8 cellular contexts compared by ENCODE assay signal in genomic region chr1:244049142-244049968, GRCh38. TPM values are rescaled to one million over a fixed set of nuclear protein-coding genes. Genes with fewer than 3 reads are reported as not detected.
A peak's percentile ranks its signal among the peaks of the same experiment; 100 is the strongest.
DNase-seq lines count a peak whose midpoint lies in the region; ATAC-seq and TF ChIP-seq lines count a peak whose summit lies in the region.

No MANE protein-coding gene starts in this region.

- H3K79me2 ChIP-seq in MM.1S (ENCODE audit: low read length): 0 out of 2 replicates have a peak, but pooled peaks cover 3% of the 10 kb centered on the region

- H3K36me3 Mint-ChIP-seq in stimulated activated memory B cell treated with anti-CD40 and anti-IgM and Interleukin-4, amounts not matched to agents 10 μg/mL and 1 μg/mL and 100 μg/mL, for 72 hours: no peaks in the 10 kb centered on the region

- H3K27ac Mint-ChIP-seq in stimulated activated memory B cell treated with anti-CD40 and anti-IgM and Interleukin-4, amounts not matched to agents 10 μg/mL and 1 μg/mL and 100 μg/mL, for 72 hours: no peak overlapping the region

- intact Hi-C loops in dorsolateral prefrontal cortex (cut with DNase I): loop anchor here (1.0 to 10.0 kb wide), 6 partner anchors 135 to 705 kb away; no protein-coding TSS in a partner anchor

- H3K27me3 Mint-ChIP-seq in stimulated activated memory B cell treated with anti-CD40 and anti-IgM and Interleukin-4, amounts not matched to agents 10 μg/mL and 1 μg/mL and 100 μg/mL, for 72 hours: no peaks in the 10 kb centered on the region

- H3K4me1 Mint-ChIP-seq in stimulated activated memory B cell treated with anti-CD40 and anti-IgM and Interleukin-4, amounts not matched to agents 10 μg/mL and 1 μg/mL and 100 μg/mL, for 72 hours: peaks cover 23% of the 10 kb centered on the region

- no peak overlapping the region for H3K27ac ChIP-seq in MM.1S (ENCODE audit: low read length)
- H3K27ac ChIP-seq in dorsolateral prefrontal cortex: peak overlapping the region; percentile 65 to 99 (median 95)
- H3K27ac ChIP-seq in lung (ENCODE audit: low read depth in 1 of 2, low read length in 1 of 2): peak overlapping the region; percentile 78 to 93

- H3K27me3 ChIP-seq in MM.1S (replicated peaks; ENCODE audit: insufficient read depth, low read length) (0 out of 2 replicates have a peak, but pooled peaks cover 15% of the 10 kb centered on the region), dorsolateral prefrontal cortex (no peaks in the 10 kb centered on the region), lung (ENCODE audit: control insufficient read depth, insufficient read depth) (no peaks in the 10 kb centered on the region)

- no peaks in the 10 kb centered on the region for H3K9me2 ChIP-seq in MM.1S (replicated peaks; ENCODE audit: insufficient read depth, low read length)

- peak overlapping the region; percentile 71 for H2AFZ ChIP-seq in MM.1S (ENCODE audit: low read length)

- H3K4me2 ChIP-seq in MM.1S (ENCODE audit: low read depth, low read length): peak overlapping the region; percentile 78

- peak overlapping the region; percentile 46 for H3K9ac ChIP-seq in MM.1S (ENCODE audit: low read length)

- WGBS in lung, 2 donors: 0% methylated on average over 29 to 75 of the region's 75 CpGs

- H3K9me3 Mint-ChIP-seq in stimulated activated memory B cell treated with anti-CD40 and anti-IgM and Interleukin-4, amounts not matched to agents 10 μg/mL and 1 μg/mL and 100 μg/mL, for 72 hours: no peaks in the 10 kb centered on the region

- DNase-seq in ELF-1 (ENCODE audit: low read depth, low spot score) (peak; percentile 53), MM.1S (peak; percentile 37), dorsolateral prefrontal cortex (peak; percentile 33 to 83 (median 64)), lung (ENCODE audit: low spot score) (no peak)
- peak; percentile 35 for DNase-seq in activated CD4-positive, alpha-beta T cell treated with anti-CD3 and anti-CD28 coated beads for 1 hour

- H3K36me3 ChIP-seq in MM.1S (replicated peaks; ENCODE audit: insufficient read depth, low read length): no peaks in the 10 kb centered on the region
- H3K36me3 ChIP-seq in lung (ENCODE audit: control insufficient read depth in 2 of 2, insufficient read depth in 2 of 2, low read length in 2 of 2): peaks cover 4 to 8% of the 10 kb centered on the region in 2 donors

- H3K4me3 ChIP-seq in MM.1S (ENCODE audit: low read length): peak overlapping the region; percentile 75
- peak overlapping the region; percentile 55 to 98 (median 78) for H3K4me3 ChIP-seq in dorsolateral prefrontal cortex
- peak overlapping the region; percentile 72 for H3K4me3 ChIP-seq in lung

- TF ChIP-seq CTCF in MM.1S (IDR thresholded peaks at IDR 0.05; ENCODE audit: low read length): no peak
- TF ChIP-seq CTCF in dorsolateral prefrontal cortex (IDR thresholded peaks at IDR 0.05 in 54 of 56, conservative IDR thresholded peaks at IDR 0.05 in 2 of 56; ENCODE audit: low read depth in 1 of 56, partially characterized antibody in 56 of 56): peak in 2 of 56 donors; percentile 7 to 12
- no peak for TF ChIP-seq CTCF in lung (IDR thresholded peaks at IDR 0.05; ENCODE audit: control extremely low read depth, extremely low read depth)

- H3K4me3 Mint-ChIP-seq in stimulated activated memory B cell treated with anti-CD40 and anti-IgM and Interleukin-4, amounts not matched to agents 10 μg/mL and 1 μg/mL and 100 μg/mL, for 72 hours: peak overlapping the region; percentile 84

- ATAC-seq in lung (ENCODE audit: insufficient read depth, low FRiP score): no peak
- peak; percentile 16 for ATAC-seq in stimulated activated memory B cell treated with anti-CD40 and anti-IgM and Interleukin-4, amounts not matched to agents 10 μg/mL and 1 μg/mL and 100 μg/mL, for 72 hours
- ATAC-seq in HG03521 (IDR thresholded peaks at IDR 0.05; ENCODE audit: unreplicated experiment): no peak
- no peak for ATAC-seq in HG03469 (IDR thresholded peaks at IDR 0.05; ENCODE audit: unreplicated experiment)

- H3K9me3 ChIP-seq in MM.1S (replicated peaks; ENCODE audit: insufficient read depth, low read length) (no peaks in the 10 kb centered on the region), lung (ENCODE audit: control insufficient read depth in 2 of 2, insufficient read depth in 1 of 2, low read length in 1 of 2) (no peaks in the 10 kb centered on the region)

- peaks cover 9% of the 10 kb centered on the region; the same call in 1 of the 2 replicates for H4K20me1 ChIP-seq in MM.1S (ENCODE audit: insufficient read depth, low read length)

- H3K4me1 ChIP-seq in MM.1S (ENCODE audit: low read length) (peaks cover 19% of the 10 kb centered on the region), lung (ENCODE audit: control insufficient read depth in 2 of 2, insufficient read depth in 2 of 2, low read length in 2 of 2) (peaks cover 0 to 3% of the 10 kb centered on the region in 2 donors)

- H3F3A ChIP-seq in MM.1S (ENCODE audit: insufficient read depth, low read length): peaks cover 28% of the 10 kb centered on the region

RNA-seq across cellular contexts. Expression of gene ZBTB18, which starts 1.7 kb away (rescaled TPM):
- total RNA-seq in dorsolateral prefrontal cortex: 100 to 1,000 TPM in 64 of 120 experiments, 10 to 100 TPM in 56; 44.0 to 166 (median 102) TPM
- total RNA-seq in lung: 10 to 100 TPM; 21.0 to 21.3 TPM
- polyA plus RNA-seq in lung: 10 to 100 TPM in 1 of 2 donors, 1 to 10 TPM in 1; 8.9 to 15.8 TPM
